In genomic region chr4:2331519-2332200, GRCh38 we compare ENCODE assay signal across 2 cellular contexts.
TF ChIP-seq lines count a peak whose summit lies in the region.

No MANE protein-coding gene starts in this region.

TF ChIP-seq in IMR-90, 13 proteins besides CTCF, POLR2A, EP300 and RAD21:
- TF ChIP-seq SMC3 (IDR thresholded peaks at IDR 0.05; ENCODE audit: low read depth, low read length) (no peak), FOS (IDR thresholded peaks at IDR 0.05; ENCODE audit: low read depth, low read length) (no peak), CHD1 (IDR thresholded peaks at IDR 0.05; ENCODE audit: low read depth, low read length) (no peak)

TF ChIP-seq in H1, 55 proteins besides CTCF, POLR2A, EP300 and RAD21:
- TF ChIP-seq CHD2 (IDR thresholded peaks at IDR 0.05; ENCODE audit: low read length), result no peak
- no peak for TF ChIP-seq FOSL1 (IDR thresholded peaks at IDR 0.05; ENCODE audit: insufficient read depth, low read depth, low read length)
- no peak for TF ChIP-seq SRF (IDR thresholded peaks at IDR 0.05; ENCODE audit: low read depth, low read length)
- no peak for TF ChIP-seq ZNF274 (IDR thresholded peaks at IDR 0.05; ENCODE audit: borderline replicate concordance, extremely low read depth, low read length)
- TF ChIP-seq SIRT6 (IDR thresholded peaks at IDR 0.05; ENCODE audit: low read length), result no peak
- TF ChIP-seq BACH1 (IDR thresholded peaks at IDR 0.05; ENCODE audit: low read length), result no peak
- TF ChIP-seq RFX5 (IDR thresholded peaks at IDR 0.05; ENCODE audit: borderline replicate concordance, low read depth, low read length), result no peak
- TF ChIP-seq TEAD4 (IDR thresholded peaks at IDR 0.05; ENCODE audit: low read depth, low read length), result no peak
- no peak for TF ChIP-seq NRF1 (IDR thresholded peaks at IDR 0.05; ENCODE audit: low read depth, low read length)
- TF ChIP-seq GTF2F1 (IDR thresholded peaks at IDR 0.05; ENCODE audit: borderline replicate concordance, low read depth, low read length), result no peak
- no peak for TF ChIP-seq CEBPB (IDR thresholded peaks at IDR 0.05; ENCODE audit: low read depth, low read length)
- TF ChIP-seq USF2 (IDR thresholded peaks at IDR 0.05; ENCODE audit: low read length), result no peak
- no peak for TF ChIP-seq RXRA (IDR thresholded peaks at IDR 0.05; ENCODE audit: insufficient read depth, low read depth, low read length)
- no peak for TF ChIP-seq JUN (IDR thresholded peaks at IDR 0.05; ENCODE audit: low read depth, low read length)
- no peak for TF ChIP-seq SIX5 (IDR thresholded peaks at IDR 0.05; ENCODE audit: low read depth, low read length)
- no peak for TF ChIP-seq RBBP5 (IDR thresholded peaks at IDR 0.05; ENCODE audit: borderline replicate concordance, low read depth, low read length)
- no peak for TF ChIP-seq CREB1 (IDR thresholded peaks at IDR 0.05)
TF ChIP-seq in H1: peak in this region for 0.
